In the genomic region with DNA sequence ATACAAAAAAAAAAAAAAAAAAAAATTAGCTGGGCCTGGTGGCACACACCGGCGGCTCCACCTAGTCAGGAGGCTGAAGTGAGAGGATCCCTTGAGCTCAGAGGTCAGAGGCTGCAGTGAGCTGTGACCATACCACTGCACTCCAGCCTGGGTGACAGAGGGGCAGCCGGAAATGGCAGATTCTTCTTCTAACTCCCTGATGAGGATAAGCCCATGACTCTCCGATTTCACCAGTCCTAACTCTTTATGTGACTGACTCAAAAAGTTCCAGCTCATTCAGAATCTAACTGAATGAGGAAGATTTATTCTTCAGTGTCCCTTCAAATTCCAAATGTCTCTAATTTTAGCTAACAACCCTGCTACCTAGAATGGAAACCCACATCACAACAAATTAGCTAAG, we compare ENCODE assay signal across 17 cellular contexts. TPM values are rescaled to one million over a fixed set of nuclear protein-coding genes. Genes with fewer than 3 reads are reported as not detected.
"Had no signal": no experiment of that assay in that cellular context is flagged by ENCODE, and none has a peak within 500 bp of the region (broad histone marks: within the 10 kb centered on the region; RNA-seq: fewer than 3 reads in every experiment).

No MANE protein-coding gene starts in this region.

- H3K27ac Mint-ChIP-seq: endodermal cell; memory B cell; natural killer cell; stimulated activated memory B cell treated with anti-CD40 and anti-IgM and Interleukin-4, amounts not matched to agents 10 μg/mL and 1 μg/mL and 100 μg/mL, for 72 hours; T-helper 1 cell treated with Interleukin-12 subunit alpha and Interleukin-12 subunit beta and Interleukin-4 antibody, amounts not matched to agents 30 μg/mL and 1 μg/mL, for 36 hours had no signal

- DNase-seq: activated CD4-positive, alpha-beta T cell treated with anti-CD3 and anti-CD28 coated beads for 48 hours; activated effector memory CD4-positive, alpha-beta T cell treated with Interleukin-2 at 50 U/mL for 16 hours; adrenal gland; dermis blood vessel endothelial cell; endodermal cell; islet precursor cell; left lung; natural killer cell; stimulated activated CD4-positive, alpha-beta T cell treated with anti-CD3 and anti-CD28 coated beads, Interleukin-2, amount 100 ng/mL, for 48 hours; substantia nigra; uterus; WERI-Rb-1 had no signal

- H3K9me3 Mint-ChIP-seq: endodermal cell; T-helper 1 cell treated with Interleukin-12 subunit alpha and Interleukin-12 subunit beta and Interleukin-4 antibody, amounts not matched to agents 30 μg/mL and 1 μg/mL, for 36 hours had no signal

- H3K27me3 ChIP-seq: adrenal gland, uterus had no signal

- ATAC-seq: left lung; natural killer cell; stimulated activated memory B cell treated with anti-CD40 and anti-IgM and Interleukin-4, amounts not matched to agents 10 μg/mL and 1 μg/mL and 100 μg/mL, for 72 hours had no signal

- H3K9me3 ChIP-seq: adrenal gland, left lung, tibial nerve, uterus had no signal

- H3K4me3 ChIP-seq: adrenal gland, left lung, tibial nerve, uterus had no signal

- H3K4me1 ChIP-seq: uterus had no signal

- H3K4me3 Mint-ChIP-seq: endodermal cell; memory B cell; natural killer cell; stimulated activated memory B cell treated with anti-CD40 and anti-IgM and Interleukin-4, amounts not matched to agents 10 μg/mL and 1 μg/mL and 100 μg/mL, for 72 hours; T-helper 1 cell treated with Interleukin-12 subunit alpha and Interleukin-12 subunit beta and Interleukin-4 antibody, amounts not matched to agents 30 μg/mL and 1 μg/mL, for 36 hours had no signal

- H3K36me3 ChIP-seq: adrenal gland, left lung, tibial nerve, uterus, WERI-Rb-1 had no signal

- H3K27ac ChIP-seq: adrenal gland, left lung, tibial nerve, uterus, WERI-Rb-1 had no signal

- H3K36me3 Mint-ChIP-seq: memory B cell; natural killer cell; stimulated activated memory B cell treated with anti-CD40 and anti-IgM and Interleukin-4, amounts not matched to agents 10 μg/mL and 1 μg/mL and 100 μg/mL, for 72 hours had no signal

RNA-seq across cellular contexts. Expression of gene C10orf67, which starts 4.3 kb away (rescaled TPM):
- total RNA-seq: chondrocyte, dermis blood vessel endothelial cell, endodermal cell, natural killer cell had no signal
